21 cellular contexts compared by ENCODE assay signal in genomic region chr15:66092053-66092976, GRCh38.
DNase-seq lines count a peak whose midpoint lies in the region; ATAC-seq, FAIRE-seq and TF ChIP-seq lines count a peak whose summit lies in the region.
"Had no signal": no experiment of that assay in that cellular context is flagged by ENCODE, and none has a peak within 500 bp of the region (broad histone marks: within the 10 kb centered on the region; RNA-seq: fewer than 3 reads in every experiment).

No MANE protein-coding gene starts in this region.

- no peak overlapping the region for H2AFZ ChIP-seq in H1 (ENCODE audit: low read length)
- no peak overlapping the region for H2AFZ ChIP-seq in smooth muscle cell (ENCODE audit: low read depth)
- H2AFZ ChIP-seq: PC-9 had no signal

- H2BK120ac ChIP-seq in H1 (replicated peaks; ENCODE audit: low read depth, low read length) = no peak overlapping the region

- no peak overlapping the region for H2BK12ac ChIP-seq in H1 (ENCODE audit: low read depth, low read length)

- no peak overlapping the region for H2BK5ac ChIP-seq in H1 (ENCODE audit: low read depth, low read length)

- 0 out of 2 replicates have a peak overlapping the region, but pooled peaks have one; percentile 83 for H2BK20ac ChIP-seq in H1 (ENCODE audit: low read length)

- no peaks in the 10 kb centered on the region for H4K20me1 ChIP-seq in H1 (replicated peaks in 1 of 2; ENCODE audit: control insufficient read depth in 1 of 2, insufficient read depth in 2 of 2, low read length in 2 of 2)
- no peaks in the 10 kb centered on the region for H4K20me1 ChIP-seq in smooth muscle cell (ENCODE audit: low read depth)
- H4K20me1 ChIP-seq: BLaER1 treated with 17β-estradiol and CSF1 and Interleukin-3, amounts not matched to agents 10 nM and 100 nM had no signal

- H3K27ac ChIP-seq in H1 (ENCODE audit: low read depth, low read length) (no peak overlapping the region), sigmoid colon (no peak overlapping the region), upper lobe of right lung (no peak overlapping the region), smooth muscle cell (ENCODE audit: low read depth) (no peak overlapping the region)
- H3K27ac ChIP-seq: BLaER1 treated with 17β-estradiol and CSF1 and Interleukin-3, amounts not matched to agents 10 nM and 100 nM; PC-9 had no signal

- H3K23ac ChIP-seq in H1 (ENCODE audit: insufficient read length) = no peak overlapping the region

- no peak overlapping the region for H3K14ac ChIP-seq in H1 (ENCODE audit: insufficient read length)

- CTCF ChIA-PET in H1 (lab: Charles Lee; ENCODE audit: partially characterized antibody) = interaction anchor here (1.0 to 1.6 kb wide), 7 partner anchors 9 to 196 kb away, joined by 3 to 5 read pairs (median 3); no protein-coding TSS in a partner anchor

- H3K79me2 ChIP-seq in H1 (ENCODE audit: control insufficient read depth in 1 of 2, insufficient read depth in 2 of 2, low read length in 2 of 2) (no peaks in the 10 kb centered on the region), smooth muscle cell (ENCODE audit: low read depth) (no peaks in the 10 kb centered on the region)

- H3K9ac ChIP-seq in H1 (replicated peaks in 1 of 4; ENCODE audit: extremely low read depth in 1 of 4, low read depth in 3 of 4, low read length in 3 of 4) = no peak overlapping the region
- H3K9ac ChIP-seq in smooth muscle cell (ENCODE audit: low read depth) = no peak overlapping the region
- H3K9ac ChIP-seq: BLaER1 treated with 17β-estradiol and CSF1 and Interleukin-3, amounts not matched to agents 10 nM and 100 nM had no signal

- H4K8ac ChIP-seq in H1 (ENCODE audit: extremely low read depth, insufficient read depth, low read length) = no peak overlapping the region

- no peak overlapping the region for H3K18ac ChIP-seq in H1 (ENCODE audit: extremely low read depth, low read length)

- intact Hi-C loops in sigmoid colon (cut with DNase I) (no loop called here), upper lobe of right lung (cut with DNase I) (no loop called here)

- H3K4me1 ChIP-seq in H1 (replicated peaks in 1 of 4; ENCODE audit: control insufficient read depth in 3 of 4, insufficient read depth in 4 of 4, low read length in 3 of 4) (peaks cover 0 to 7% (median 2%) of the 10 kb centered on the region in 4 experiments; a peak in 2 of 7 replicates), sigmoid colon (peaks cover 0 to 15% (median 9%) of the 10 kb centered on the region in 4 donors), upper lobe of right lung (peaks cover 3% of the 10 kb centered on the region), smooth muscle cell (ENCODE audit: low read depth) (no peaks in the 10 kb centered on the region)
- H3K4me1 ChIP-seq: Caco-2 had no signal

- no peaks in the 10 kb centered on the region for H3K9me3 ChIP-seq in H1 (ENCODE audit: insufficient read depth in 2 of 2, low read depth in 1 of 2, low read length in 1 of 2)
- H3K9me3 ChIP-seq in sigmoid colon = no peaks in the 10 kb centered on the region
- H3K9me3 ChIP-seq in upper lobe of right lung = no peaks in the 10 kb centered on the region
- H3K9me3 ChIP-seq in smooth muscle cell (replicated peaks; ENCODE audit: low read depth) = no peaks in the 10 kb centered on the region
- H3K9me3 ChIP-seq: BLaER1 treated with 17β-estradiol and CSF1 and Interleukin-3, amounts not matched to agents 10 nM and 100 nM; Caco-2; MG63 had no signal

- no peak for TF ChIP-seq CTCF in H1 (IDR thresholded peaks at IDR 0.05; ENCODE audit: control extremely low read depth in 1 of 3, insufficient read depth in 1 of 3, low read depth in 1 of 3, low read length in 3 of 3)
- no peak for TF ChIP-seq CTCF in sigmoid colon (IDR thresholded peaks at IDR 0.05)
- TF ChIP-seq CTCF in upper lobe of right lung (IDR thresholded peaks at IDR 0.05) = no peak
- no peak for TF ChIP-seq CTCF in smooth muscle cell (IDR thresholded peaks at IDR 0.05; ENCODE audit: borderline replicate concordance, insufficient read depth, poor library complexity, severe bottlenecking)

- H4K5ac ChIP-seq in H1 (ENCODE audit: insufficient read length, low read depth, low read length) = no peak overlapping the region

- in situ Hi-C loops in SK-MEL-5 (cut with HindIII; ENCODE audit: low pct_unique_long_range_greater_than_20kb, low sequenced_read_pairs) = no loop called here

- H3K4ac ChIP-seq in H1 (replicated peaks; ENCODE audit: insufficient read length, low read depth, low read length) = no peak overlapping the region

- H3F3A ChIP-seq in smooth muscle cell (ENCODE audit: low read depth) = no peaks in the 10 kb centered on the region

- H3K4me2 ChIP-seq in H1 (ENCODE audit: insufficient read depth in 1 of 2, low read depth in 2 of 2, low read length in 2 of 2) = no peak overlapping the region
- no peak overlapping the region for H3K4me2 ChIP-seq in smooth muscle cell
- H3K4me2 ChIP-seq: PC-9 had no signal

- H3K23me2 ChIP-seq in H1 (ENCODE audit: low read depth, low read length) = no peaks in the 10 kb centered on the region

- no peaks in the 10 kb centered on the region for H3K36me3 ChIP-seq in H1 (ENCODE audit: control insufficient read depth in 2 of 4, insufficient read depth in 4 of 4, low read length in 3 of 4)
- no peaks in the 10 kb centered on the region for H3K36me3 ChIP-seq in sigmoid colon
- H3K36me3 ChIP-seq in upper lobe of right lung = no peaks in the 10 kb centered on the region
- no peaks in the 10 kb centered on the region for H3K36me3 ChIP-seq in smooth muscle cell (ENCODE audit: low read depth)
- H3K36me3 ChIP-seq: BLaER1 treated with 17β-estradiol and CSF1 and Interleukin-3, amounts not matched to agents 10 nM and 100 nM; MG63 had no signal

- H2AK5ac ChIP-seq in H1 (ENCODE audit: low read depth, low read length) = no peak overlapping the region

- TF ChIP-seq POLR2A in H1 (IDR thresholded peaks at IDR 0.05; ENCODE audit: control extremely low read depth in 1 of 2, low read depth in 2 of 2, low read length in 2 of 2) (no peak), sigmoid colon (IDR thresholded peaks at IDR 0.05) (no peak)

- H4K91ac ChIP-seq in H1 (replicated peaks; ENCODE audit: insufficient read length, low read length) = no peak overlapping the region

- TF ChIP-seq EP300 in H1 (IDR thresholded peaks at IDR 0.05; ENCODE audit: borderline replicate concordance in 1 of 2, low read depth in 2 of 2, low read length in 2 of 2) (no peak), sigmoid colon (IDR thresholded peaks at IDR 0.05) (no peak)

- DNase-seq in NCI-H1694 treated with DMSO at 0.1 percent for 48 hours (lab: John Stamatoyannopoulos, UW) = peak; percentile 48
- DNase-seq in SK-MEL-5 (ENCODE audit: low read depth, low spot score) = peak; percentile 81
- DNase-seq in H1 (ENCODE audit: low read depth in 1 of 2, low spot score in 2 of 2) = no peak
- DNase-seq in sigmoid colon = peak; percentile 7
- no peak for DNase-seq in AML-193 (lab: John Stamatoyannopoulos, UW)
- no peak for DNase-seq in upper lobe of right lung
- DNase-seq in smooth muscle cell (lab: John Stamatoyannopoulos, UW; ENCODE audit: unreplicated experiment) = no peak
- DNase-seq: Caco-2; CD4-positive, alpha-beta memory T cell; DND-41; GOT3; MG63; NCI-H1417 treated with DMSO at 0.1 percent for 48 hours; NCI-H1930; NCI-H446; NCI-H526 treated with DMSO at 0.1 percent for 48 hours; PC-9; T-cell had no signal

- ATAC-seq in upper lobe of right lung = no peak
- ATAC-seq: HCT116, T-cell had no signal

- no peak overlapping the region for H2BK15ac ChIP-seq in H1 (ENCODE audit: low read length)

- FAIRE-seq in H1 (lab: Jason Lieb, UNC) = no peak
- FAIRE-seq: GM12891 had no signal

- H3K4me3 ChIP-seq in H1 (ENCODE audit: extremely low read depth in 1 of 4, insufficient read depth in 2 of 4, low read depth in 3 of 4, low read length in 4 of 4) (no peak overlapping the region), sigmoid colon (no peak overlapping the region), upper lobe of right lung (no peak overlapping the region), smooth muscle cell (no peak overlapping the region)
- H3K4me3 ChIP-seq: BLaER1 treated with 17β-estradiol and CSF1 and Interleukin-3, amounts not matched to agents 10 nM and 100 nM; MG63; PC-9 had no signal

- WGBS in H1 (ENCODE audit: extremely low coverage in 1 of 2, insufficient coverage in 1 of 2, insufficient read length in 1 of 2, insufficient replicate concordance in 2 of 2, low coverage in 1 of 2, low lambda C conversion rate in 2 of 2, missing lambda C conversion rate in 1 of 2), 2 experiments = 89% methylated on average over 7 of the region's 7 CpGs; no CpG with 5 or more reads in 1 of the 2 experiments
- 84% methylated on average over 7 of the region's 7 CpGs for WGBS in sigmoid colon, 2 donors
- WGBS in smooth muscle cell (ENCODE audit: low lambda C conversion rate) = 56% methylated on average over 7 of the region's 7 CpGs

- H3K79me1 ChIP-seq in H1 (ENCODE audit: low read depth, low read length) = no peaks in the 10 kb centered on the region

- no peaks in the 10 kb centered on the region for H3K27me3 ChIP-seq in H1 (replicated peaks in 1 of 4; ENCODE audit: control insufficient read depth in 3 of 4, extremely low read depth in 1 of 4, insufficient read depth in 3 of 4, low read length in 3 of 4)
- no peaks in the 10 kb centered on the region for H3K27me3 ChIP-seq in sigmoid colon
- no peaks in the 10 kb centered on the region for H3K27me3 ChIP-seq in upper lobe of right lung
- no peaks in the 10 kb centered on the region for H3K27me3 ChIP-seq in smooth muscle cell (ENCODE audit: low read depth)
- H3K27me3 ChIP-seq: BLaER1 treated with 17β-estradiol and CSF1 and Interleukin-3, amounts not matched to agents 10 nM and 100 nM; MG63 had no signal

- no peak overlapping the region for H3K56ac ChIP-seq in H1 (replicated peaks; ENCODE audit: insufficient read length, low read depth, low read length)

- no peak for TF ChIP-seq RAD21 in H1 (IDR thresholded peaks at IDR 0.05 in 1 of 2, conservative IDR thresholded peaks at IDR 0.05 in 1 of 2; ENCODE audit: low read depth in 2 of 2, low read length in 2 of 2)

- POLR2A ChIA-PET in H1 (lab: Charles Lee; ENCODE audit: partially characterized antibody) = no interaction called here

TF ChIP-seq in H1, 55 proteins besides CTCF, POLR2A, EP300 and RAD21:
- TF ChIP-seq HDAC2 (IDR thresholded peaks at IDR 0.05; ENCODE audit: borderline replicate concordance in 1 of 2, low read depth in 2 of 2, low read length in 2 of 2) = peak in 1 of 2 experiments; percentile 66; a peak in 1 of 4 replicates
- TF ChIP-seq SIRT6 (IDR thresholded peaks at IDR 0.05; ENCODE audit: low read length) = no peak
- peak; percentile 96 for TF ChIP-seq KDM1A (IDR thresholded peaks at IDR 0.05; ENCODE audit: borderline replicate concordance, low read length)

Comparison
In these comparisons a context has a peak if more than half of its experiments do, and no peak if none do; other contexts are left out.
1. DNase-seq: peak in NCI-H1694 treated with DMSO at 0.1 percent for 48 hours (single experiment), SK-MEL-5 (single experiment) and sigmoid colon (single experiment); none in H1 (0 of 2), AML-193 (0 of 2), upper lobe of right lung (single experiment) and smooth muscle cell (single experiment).